In the genomic region with DNA sequence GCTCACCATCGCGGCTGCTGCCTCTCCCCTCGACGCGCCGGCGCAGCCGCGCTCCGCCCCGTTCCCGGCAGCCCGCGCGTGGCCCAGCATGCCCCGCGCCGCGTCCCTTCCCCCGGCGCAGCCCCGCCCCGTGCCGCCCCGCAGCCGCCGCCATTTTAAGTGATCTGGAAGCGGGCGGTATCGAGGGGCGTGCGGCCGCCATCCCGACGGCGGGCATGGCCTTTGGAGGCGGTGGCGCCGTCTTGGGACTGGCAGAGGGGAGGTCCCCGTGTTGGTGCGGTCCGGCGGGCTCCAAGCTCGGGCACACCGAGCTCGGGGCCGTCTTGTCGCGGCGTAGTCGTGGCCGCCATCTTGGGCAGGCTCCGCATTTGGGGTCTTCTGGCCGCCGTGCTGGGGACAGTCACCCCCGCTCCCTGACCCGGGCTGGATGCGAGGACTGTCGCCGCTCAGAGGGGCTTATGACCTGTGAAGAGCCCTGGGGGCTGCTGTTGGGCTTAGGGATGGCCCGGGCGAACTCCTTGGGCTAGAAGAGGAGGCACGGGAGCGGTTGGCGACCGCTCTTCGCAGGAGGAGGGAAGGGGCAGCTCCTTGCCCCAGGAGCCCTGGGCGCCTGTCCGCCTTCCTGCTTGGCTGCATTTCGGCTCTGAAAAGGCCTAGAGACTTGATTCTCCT, we compare ENCODE assay signal across 8 cellular contexts. TPM values are rescaled to one million over a fixed set of nuclear protein-coding genes. Genes with fewer than 3 reads are reported as not detected.
DNase-seq lines count a peak whose midpoint lies in the region; ATAC-seq, FAIRE-seq and TF ChIP-seq lines count a peak whose summit lies in the region.

A gene (minus strand): TSS at position 50 of the 672 bp plus-strand sequence. CDS start 41 bp downstream, at position 9.

- H3K9me3 Mint-ChIP-seq in astrocyte (ENCODE audit: unreplicated experiment): peaks cover 4% of the 10 kb centered on the region

- H3K4me3 ChIP-seq in GM12875 (ENCODE audit: low read depth, low read length) (peak within 1 kb of the TSS; percentile 99), astrocyte (ENCODE audit: insufficient read depth, low read depth, low read length) (peak within 1 kb of the TSS; percentile 93), aorta (ENCODE audit: low read length in 2 of 2) (peak within 1 kb of the TSS; percentile 67 to 87)

- H3K4me1 ChIP-seq in astrocyte (ENCODE audit: insufficient read depth, low read length) (peaks cover 21% of the 10 kb centered on the region), aorta (ENCODE audit: control insufficient read depth in 1 of 2, insufficient read depth in 2 of 2, low read length in 2 of 2) (no peaks in the 10 kb centered on the region)

- H3K79me2 ChIP-seq in astrocyte (ENCODE audit: insufficient read depth, low read length): peaks cover 62% of the 10 kb centered on the region

- DNase-seq in NCI-H146 (lab: John Stamatoyannopoulos, UW): peak; percentile 89
- peak; percentile 80 for DNase-seq in T-helper 9 cell
- peak; percentile 47 for DNase-seq in astrocyte (ENCODE audit: low read depth)
- peak; percentile 98 for DNase-seq in hepatic stellate cell (ENCODE audit: low spot score)
- DNase-seq in retina: peak; percentile 97
- peak; percentile 92 to 97 for DNase-seq in aorta

- peaks cover 9% of the 10 kb centered on the region for H3K36me3 Mint-ChIP-seq in astrocyte (ENCODE audit: low read depth, unreplicated experiment)

- H3K9ac ChIP-seq in astrocyte (ENCODE audit: low read length): peak within 1 kb of the TSS; percentile 99

- intact Hi-C loops in aorta (cut with DNase I): loop anchor here in 1 of 2 donors (1.0 to 2.0 kb wide), 2 partner anchors 25 to 55 kb away; a partner anchor contains a TSS

- H3K27me3 ChIP-seq in astrocyte (ENCODE audit: insufficient read depth, low read length) (no peaks in the 10 kb centered on the region), aorta (ENCODE audit: control insufficient read depth in 1 of 2, insufficient read depth in 2 of 2, low read length in 1 of 2) (no peaks in the 10 kb centered on the region)

- TF ChIP-seq CTCF in GM12875 (IDR thresholded peaks at IDR 0.05; ENCODE audit: borderline replicate concordance, insufficient read depth, low read depth, low read length): no peak
- no peak for TF ChIP-seq CTCF in astrocyte (IDR thresholded peaks at IDR 0.05; ENCODE audit: insufficient read depth, low read depth, low read length)

- peak within 1 kb of the TSS; percentile 99 for H3K27ac ChIP-seq in astrocyte (ENCODE audit: low read depth, low read length)
- peak within 1 kb of the TSS; percentile 79 to 88 for H3K27ac ChIP-seq in aorta (ENCODE audit: low read depth in 1 of 2, low read length in 2 of 2)

- H3K4me1 Mint-ChIP-seq in astrocyte (ENCODE audit: low read depth, unreplicated experiment): peaks cover 18% of the 10 kb centered on the region

- peaks cover 2% of the 10 kb centered on the region for H3K27me3 Mint-ChIP-seq in astrocyte (ENCODE audit: low read depth, unreplicated experiment)

- H3K27ac Mint-ChIP-seq in astrocyte (ENCODE audit: unreplicated experiment): peak within 1 kb of the TSS; percentile 98

- H3K36me3 ChIP-seq in astrocyte (ENCODE audit: insufficient read depth, low read length) (peaks cover 13% of the 10 kb centered on the region), aorta (ENCODE audit: control insufficient read depth in 1 of 2, insufficient read depth in 2 of 2, low read length in 1 of 2) (no peaks in the 10 kb centered on the region)

- FAIRE-seq in astrocyte (lab: Jason Lieb, UNC): no peak

- ATAC-seq in HG02642 (IDR thresholded peaks at IDR 0.05; ENCODE audit: poor library complexity, unreplicated experiment): peak; percentile 85
- ATAC-seq in aorta (ENCODE audit: low FRiP score): peak; percentile 94

- H4K20me1 ChIP-seq in astrocyte (ENCODE audit: insufficient read depth, low read length): peaks cover 38% of the 10 kb centered on the region

- 0 to 1% methylated on average over 54 to 70 of the region's 70 CpGs for WGBS in aorta, 2 donors

- H3K9me3 ChIP-seq in astrocyte (ENCODE audit: insufficient read depth, low read depth, low read length) (no peaks in the 10 kb centered on the region), aorta (ENCODE audit: control insufficient read depth, low read length) (no peaks in the 10 kb centered on the region)

- H3K4me2 ChIP-seq in astrocyte (ENCODE audit: low read length): peak within 1 kb of the TSS; percentile 91

- peak within 1 kb of the TSS; percentile 100 for H3K4me3 Mint-ChIP-seq in astrocyte (ENCODE audit: unreplicated experiment)

- H2AFZ ChIP-seq in astrocyte (ENCODE audit: low read depth, low read length): peak within 1 kb of the TSS; percentile 98

RNA-seq across cellular contexts. Expression of the gene that starts here (rescaled TPM):
- 323 TPM in 2 replicates for total RNA-seq in astrocyte
- 100 to 1,000 TPM; 146 to 174 TPM for total RNA-seq in aorta
- polyA plus RNA-seq in aorta: 100 to 1,000 TPM; 368 to 843 TPM

Comparison
In these comparisons a context has a peak if more than half of its experiments do, and no peak if none do; other contexts are left out.
1. Peak in every context shown above with its lines: DNase-seq, ATAC-seq, H3K4me3 ChIP-seq and H3K27ac ChIP-seq.
2. DNase-seq: peak in every context shown above with its lines; median percentile 98 in hepatic stellate cell; 97 in retina; 94 in aorta; 89 in NCI-H146; 80 in T-helper 9 cell; 47 in astrocyte.